15 cellular contexts compared by ENCODE assay signal in genomic region chr11:72391638-72392423, GRCh38. TPM values are rescaled to one million over a fixed set of nuclear protein-coding genes. Genes with fewer than 3 reads are reported as not detected.
DNase-seq lines count a peak whose midpoint lies in the region; ATAC-seq, FAIRE-seq and TF ChIP-seq lines count a peak whose summit lies in the region.
"Had no signal": no experiment of that assay in that cellular context is flagged by ENCODE, and none has a peak within 500 bp of the region (broad histone marks: within the 10 kb centered on the region; RNA-seq: fewer than 3 reads in every experiment).

No MANE protein-coding gene starts in this region.

- TF ChIP-seq EP300 in A549 (IDR thresholded peaks at IDR 0.05): no peak

- TF ChIP-seq RAD21 in A549 (conservative IDR thresholded peaks at IDR 0.05 in 1 of 2, IDR thresholded peaks at IDR 0.05 in 1 of 2): no peak

- in situ Hi-C loops in SK-MEL-5 (cut with HindIII; ENCODE audit: low pct_unique_long_range_greater_than_20kb, low sequenced_read_pairs): no loop called here

- intact Hi-C loops in left ventricle myocardium inferior (cut with micrococcal nuclease): no loop called here

- no peak for TF ChIP-seq CTCF in A549 (IDR thresholded peaks at IDR 0.05)
- no peak for TF ChIP-seq CTCF in foreskin keratinocyte (conservative IDR thresholded peaks at IDR 0.05)
- no peak for TF ChIP-seq CTCF in left ventricle myocardium inferior (IDR thresholded peaks at IDR 0.05; ENCODE audit: borderline replicate concordance)

- no peak for FAIRE-seq in A549 (lab: Jason Lieb, UNC)

- H3K27me3 ChIP-seq in foreskin keratinocyte (no peaks in the 10 kb centered on the region), left ventricle myocardium inferior (ENCODE audit: low read depth) (no peaks in the 10 kb centered on the region)
- H3K27me3 ChIP-seq: tibial artery had no signal

- H3K4me1 ChIP-seq in A549 (no peaks in the 10 kb centered on the region), foreskin keratinocyte (peaks cover 11% of the 10 kb centered on the region), left ventricle myocardium inferior (peaks cover 11% of the 10 kb centered on the region)

- CTCF ChIA-PET in A549 (lab: Yijun Ruan, JAX): interaction anchor here (1.2 to 1.8 kb wide), 3 partner anchors 9 to 63 kb away, joined by 3 to 7 read pairs (median 3); no protein-coding TSS in a partner anchor

- H3K4me3 ChIP-seq in A549 (no peak overlapping the region), left ventricle myocardium inferior (no peak overlapping the region)
- H3K4me3 ChIP-seq: GM23338, lung, tibial artery had no signal

- H3K27ac ChIP-seq in A549: no peak overlapping the region
- H3K27ac ChIP-seq in foreskin keratinocyte: no peak overlapping the region
- no peak overlapping the region for H3K27ac ChIP-seq in left ventricle myocardium inferior (replicated peaks)
- H3K27ac ChIP-seq: tibial artery had no signal

- no peaks in the 10 kb centered on the region for H3K36me3 ChIP-seq in left ventricle myocardium inferior
- H3K36me3 ChIP-seq: tibial artery had no signal

- DNase-seq in A549 (ENCODE audit: low read depth in 1 of 2, low spot score in 1 of 2): no peak
- DNase-seq in SK-MEL-5 (ENCODE audit: low read depth, low spot score): peak; percentile 99
- no peak for DNase-seq in stimulated activated naive CD8-positive, alpha-beta T cell treated with anti-CD3 and anti-CD28 coated beads, Interleukin-15, Interleukin-2, amounts not matched to agents 100 U/mL and 50 U/mL, for 24 hours
- DNase-seq in cortex of kidney (lab: John Stamatoyannopoulos, UW): no peak
- no peak for DNase-seq in foreskin keratinocyte
- DNase-seq in left ventricle myocardium inferior: no peak
- DNase-seq: hippocampal formation, NCI-H1417 treated with DMSO at 0.1 percent for 48 hours, NCI-H526 treated with DMSO at 0.1 percent for 48 hours, occipital lobe, tibial artery had no signal

- POLR2A ChIA-PET in A549 (lab: Yijun Ruan, JAX): no interaction called here

- 88% methylated on average over 10 of the region's 10 CpGs for WGBS in A549 (ENCODE audit: missing lambda C conversion rate)

- ATAC-seq in A549 (no peak), GM18907 (IDR thresholded peaks at IDR 0.05; ENCODE audit: unreplicated experiment) (peak; percentile 66), HG02623 (IDR thresholded peaks at IDR 0.05; ENCODE audit: unreplicated experiment) (peak; percentile 57), foreskin keratinocyte (no peak)
- ATAC-seq in stimulated activated naive CD8-positive, alpha-beta T cell treated with anti-CD3 and anti-CD28 coated beads, Interleukin-15, Interleukin-2, amounts not matched to agents 100 U/mL and 50 U/mL, for 24 hours: no peak
- ATAC-seq: GM23338 had no signal

- H3K4me2 ChIP-seq in A549: no peak overlapping the region
- H3K4me2 ChIP-seq: GM23338 had no signal

- no peak for TF ChIP-seq POLR2A in A549 (IDR thresholded peaks at IDR 0.05; ENCODE audit: low read length)

- no peaks in the 10 kb centered on the region for H3K9me3 ChIP-seq in A549
- no peaks in the 10 kb centered on the region for H3K9me3 ChIP-seq in left ventricle myocardium inferior (replicated peaks)
- H3K9me3 ChIP-seq: tibial artery had no signal

TF ChIP-seq in A549, 52 proteins besides CTCF, POLR2A, EP300 and RAD21:
- TF ChIP-seq MAFK (IDR thresholded peaks at IDR 0.05; ENCODE audit: partially characterized antibody): peak; percentile 64
- no peak for TF ChIP-seq BCL3 (IDR thresholded peaks at IDR 0.05)

RNA-seq across cellular contexts. Expression of gene CLPB, which starts 42.5 kb away (rescaled TPM):
- polyA plus RNA-seq in A549 (2011; rRNA removed): 31.8 and 33.8 TPM in 2 replicates
- 25.6 and 26.6 TPM in 2 replicates for polyA plus RNA-seq in A549 (2012; cell fraction: cytosol; rRNA removed)
- 30.2 and 35.7 TPM in 2 replicates for polyA plus RNA-seq in A549 (2012; cell fraction: nucleus; rRNA removed)
- polyA plus RNA-seq in A549 (2017; fragmentation: RNase III; extraction: RNeasy Plus Mini Kit Qiagen cat#74134 plus additional on column Dnase treatment): 16.3 to 18.6 TPM (median 16.8 TPM) in 3 replicates
- 93.0 and 95.8 TPM in 2 replicates for polyA minus RNA-seq in A549 (2011; rRNA and poly(A)+ RNA removed)
- total RNA-seq in SK-MEL-5 (2014; rRNA removed; shearing (Covaris generic)): 66.8 and 68.4 TPM in 2 replicates
- polyA plus RNA-seq in SK-MEL-5 (2015; cell fraction: cytosol; rRNA removed): 37.3 and 40.8 TPM in 2 replicates
- 19.3 and 19.9 TPM in 2 replicates for polyA plus RNA-seq in SK-MEL-5 (2015; cell fraction: nucleus; rRNA removed)
- 26.7 and 28.4 TPM in 2 replicates for total RNA-seq in foreskin keratinocyte
- polyA plus RNA-seq in foreskin keratinocyte: 15.5 and 17.3 TPM in 2 replicates
- 20.5 TPM for total RNA-seq in left ventricle myocardium inferior

Comparison
In these comparisons a context has a peak if more than half of its experiments do, and no peak if none do; other contexts are left out.
1. ATAC-seq: peak in GM18907 (single experiment) and HG02623 (single experiment); none in A549 (0 of 2), stimulated activated naive CD8-positive, alpha-beta T cell treated with anti-CD3 and anti-CD28 coated beads, Interleukin-15, Interleukin-2, amounts not matched to agents 100 U/mL and 50 U/mL, for 24 hours (single experiment) and foreskin keratinocyte (single experiment).